ENCODE assay signal across 28 cellular contexts in the genomic region with DNA sequence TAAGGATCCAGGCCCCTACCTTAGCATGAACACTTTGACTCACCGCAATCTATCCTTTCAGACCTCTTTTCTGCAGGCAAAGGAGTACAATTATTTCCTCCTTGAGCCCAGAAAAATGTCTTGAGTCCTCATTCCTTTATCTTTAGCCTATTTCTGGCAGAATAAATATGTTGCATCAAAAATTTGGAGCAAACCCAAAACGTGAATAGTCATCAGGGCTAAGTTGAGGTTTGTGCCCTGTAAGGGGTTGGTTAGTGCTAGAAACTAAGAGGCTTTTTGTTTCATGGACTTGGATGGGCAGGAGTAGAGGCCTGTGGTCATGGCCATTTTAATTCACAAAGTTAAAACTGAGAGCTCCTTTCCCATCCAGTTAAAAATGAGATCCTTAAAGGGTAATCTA.
"Had no signal": no experiment of that assay in that cellular context is flagged by ENCODE, and none has a peak within 500 bp of the region (broad histone marks: within the 10 kb centered on the region; RNA-seq: fewer than 3 reads in every experiment).

No MANE protein-coding gene starts in this region.

- H3K9me3 ChIP-seq: esophagus muscularis mucosa, heart right ventricle, lower lobe of right lung, stomach, thoracic aorta, tibial nerve, upper lobe of left lung had no signal

- H2AFZ ChIP-seq: neural progenitor cell, parathyroid adenoma had no signal

- DNase-seq: dermis blood vessel endothelial cell; effector memory CD4-positive, alpha-beta T cell; foreskin melanocyte; glutamatergic neuron; heart right ventricle; hippocampal formation; islet precursor cell; kidney glomerular epithelial cell; left colon; left ventricle myocardium superior; lower lobe of right lung; mesenchymal stem cell; midbrain; naive thymus-derived CD4-positive, alpha-beta T cell; stimulated activated CD4-positive, alpha-beta T cell treated with anti-CD3 and anti-CD28 coated beads, Interleukin-2, amount 100 ng/mL, for 24 hours; stimulated activated CD4-positive, alpha-beta T cell treated with anti-CD3 and anti-CD28 coated beads, Interleukin-4, amount 100 ng/mL, for 24 hours; stimulated activated naive CD4-positive, alpha-beta T cell treated with Interleukin-2 at 50 U/mL for 16 hours; stomach; substantia nigra; upper lobe of left lung had no signal

- H3K4me1 ChIP-seq: esophagus muscularis mucosa, lower lobe of right lung, stomach, tibial nerve, upper lobe of left lung had no signal

- H3K9ac ChIP-seq: neural progenitor cell, parathyroid adenoma had no signal

- H3K79me2 ChIP-seq: parathyroid adenoma had no signal

- H3K4me3 ChIP-seq: coronary artery, esophagus muscularis mucosa, heart right ventricle, lower lobe of right lung, neural progenitor cell, stomach, thoracic aorta, tibial nerve, upper lobe of left lung had no signal

- H3K4me2 ChIP-seq: neural progenitor cell had no signal

- ATAC-seq: heart right ventricle; left colon; left ventricle myocardium superior; lower lobe of right lung; naive thymus-derived CD4-positive, alpha-beta T cell; sciatic nerve; stimulated activated effector memory CD8-positive, alpha-beta T cell treated with anti-CD3 and anti-CD28 coated beads, Interleukin-12 subunit alpha, Interleukin-12 subunit beta, amount 100 ng/mL, for 72 hours had no signal

- H3K27me3 ChIP-seq: esophagus muscularis mucosa, heart right ventricle, neural progenitor cell, stomach, tibial nerve, upper lobe of left lung had no signal

- H3K27ac ChIP-seq: coronary artery, esophagus muscularis mucosa, heart right ventricle, lower lobe of right lung, neural progenitor cell, parathyroid adenoma, stomach, thoracic aorta, tibial nerve, upper lobe of left lung had no signal

- H3K36me3 ChIP-seq: esophagus muscularis mucosa, heart right ventricle, lower lobe of right lung, neural progenitor cell, stomach, thoracic aorta, tibial nerve, upper lobe of left lung had no signal
